Comparison of ENCODE assay signal across 10 cellular contexts in genomic region chr11:35337136-35337918, GRCh38.
DNase-seq lines count a peak whose midpoint lies in the region; ATAC-seq, FAIRE-seq and TF ChIP-seq lines count a peak whose summit lies in the region.
"Had no signal": no experiment of that assay in that cellular context is flagged by ENCODE, and none has a peak within 500 bp of the region (broad histone marks: within the 10 kb centered on the region; RNA-seq: fewer than 3 reads in every experiment).

No MANE protein-coding gene starts in this region.

- FAIRE-seq in A549 (lab: Jason Lieb, UNC) (peak; percentile 67), H54 (lab: Jason Lieb, UNC) (peak; percentile 97), keratinocyte (lab: Jason Lieb, UNC) (peak; percentile 86)

- H3K27me3 ChIP-seq in keratinocyte (ENCODE audit: control insufficient read depth, extremely low read depth, insufficient read depth, low read length): no peaks in the 10 kb centered on the region

- H3K27ac ChIP-seq in A549 (peak overlapping the region; percentile 67 to 78), VCaP (peak overlapping the region; percentile 50), keratinocyte (ENCODE audit: control insufficient read depth, insufficient read depth, low read length) (peak overlapping the region; percentile 94)

- H3K79me2 ChIP-seq in keratinocyte (ENCODE audit: control insufficient read depth, insufficient read depth, low read length): no peaks in the 10 kb centered on the region

- H3K36me3 ChIP-seq in keratinocyte (ENCODE audit: control insufficient read depth in 2 of 2, extremely low read depth in 1 of 2, insufficient read depth in 2 of 2, low read length in 2 of 2): no peaks in the 10 kb centered on the region

- H3K4me3 ChIP-seq in A549 (no peak overlapping the region), keratinocyte (ENCODE audit: control insufficient read depth in 2 of 3, extremely low read depth in 1 of 3, insufficient read depth in 2 of 3, low read depth in 1 of 3, low read length in 3 of 3) (peak overlapping the region in 1 of 3 experiments; percentile 40)

- peak; percentile 90 to 95 for DNase-seq in A549 (ENCODE audit: low read depth in 1 of 2, low spot score in 1 of 2)
- peak; percentile 70 for DNase-seq in H54 (ENCODE audit: insufficient read length, low spot score)
- DNase-seq in keratinocyte (ENCODE audit: low read depth, low spot score): peak; percentile 94
- no peak for DNase-seq in NCI-H1092 (lab: John Stamatoyannopoulos, UW)
- no peak for DNase-seq in globus pallidus (ENCODE audit: low spot score)
- no peak for DNase-seq in GM10248 (ENCODE audit: extremely low spot score)
- DNase-seq: activated gamma-delta T cell treated with Interleukin-2 at 50 U/mL for 16 hours, KG1 had no signal

- POLR2A ChIA-PET in A549 (lab: Yijun Ruan, JAX): interaction anchor here (1.1 kb wide), 1 partner anchor 27 kb away, joined by 4 read pairs; no protein-coding TSS in a partner anchor
- POLR2A ChIA-PET in GM10248 (lab: Yijun Ruan, JAX): no interaction called here

- no peaks in the 10 kb centered on the region for H3K9me1 ChIP-seq in keratinocyte (ENCODE audit: control insufficient read depth, extremely low read depth, insufficient read depth, low read length)

- peak; percentile 96 to 99 for ATAC-seq in A549
- no peak for ATAC-seq in GM18861 (IDR thresholded peaks at IDR 0.05; ENCODE audit: unreplicated experiment)

- dilution Hi-C loops in keratinocyte (cut with MboI; ENCODE audit: extremely low pct_ligation_motif_present, low sequenced_read_pairs): no loop called here

- H3K9me3 ChIP-seq in A549 (no peaks in the 10 kb centered on the region), keratinocyte (ENCODE audit: control insufficient read depth, low read depth, low read length) (no peaks in the 10 kb centered on the region)

- peak overlapping the region; percentile 64 for H3K9ac ChIP-seq in keratinocyte (ENCODE audit: control insufficient read depth, extremely low read depth, insufficient read depth, low read length)

- no peak for TF ChIP-seq CTCF in A549 (IDR thresholded peaks at IDR 0.05)
- TF ChIP-seq CTCF in VCaP (conservative IDR thresholded peaks at IDR 0.05): no peak
- no peak for TF ChIP-seq CTCF in keratinocyte (optimal IDR thresholded peaks at IDR 0.05 in 1 of 3, IDR thresholded peaks at IDR 0.05 in 1 of 3, conservative IDR thresholded peaks at IDR 0.05 in 1 of 3; ENCODE audit: extremely low read depth in 1 of 3, insufficient read depth in 2 of 3, low read length in 3 of 3)
- no peak for TF ChIP-seq CTCF in GM10248 (IDR thresholded peaks at IDR 0.05; ENCODE audit: control extremely low read depth, extremely low read depth, low read depth, missing control alignments)

- peak in 1 of 2 experiments; percentile 23; a peak in 1 of 5 replicates for TF ChIP-seq RAD21 in A549 (conservative IDR thresholded peaks at IDR 0.05 in 1 of 2, IDR thresholded peaks at IDR 0.05 in 1 of 2)

- 0% methylated on average over 3 of the region's 3 CpGs for WGBS in A549 (ENCODE audit: missing lambda C conversion rate)

- TF ChIP-seq EP300 in A549 (IDR thresholded peaks at IDR 0.05): peak; percentile 41 to 67; a peak in 2 of 5 replicates

- H3K4me1 ChIP-seq in A549: peaks cover 23% of the 10 kb centered on the region
- peaks cover 23% of the 10 kb centered on the region for H3K4me1 ChIP-seq in keratinocyte (ENCODE audit: control insufficient read depth, extremely low read depth, insufficient read depth, low read length)

- no peaks in the 10 kb centered on the region for H4K20me1 ChIP-seq in keratinocyte (ENCODE audit: control insufficient read depth, extremely low read depth, insufficient read depth, low read length)

- CTCF ChIA-PET in A549 (lab: Yijun Ruan, JAX): interaction anchor here (0.8 to 2.3 kb wide), 8 partner anchors 9 to 54 kb away, joined by 3 to 8 read pairs (median 4); no protein-coding TSS in a partner anchor
- CTCF ChIA-PET in GM10248 (lab: Yijun Ruan, JAX): interaction anchor here (1.2 to 3.3 kb wide), 3 partner anchors 13 to 48 kb away, joined by 3 to 10 read pairs (median 4); no protein-coding TSS in a partner anchor

- H3K4me2 ChIP-seq in A549 (peak overlapping the region; percentile 64), keratinocyte (ENCODE audit: control insufficient read depth, extremely low read depth, insufficient read depth, low read depth, low read length) (peak overlapping the region; percentile 61)

- H2AFZ ChIP-seq in keratinocyte (ENCODE audit: control insufficient read depth, low read length): peak overlapping the region; percentile 41

- TF ChIP-seq POLR2A in A549 (IDR thresholded peaks at IDR 0.05; ENCODE audit: low read length): no peak
- no peak for TF ChIP-seq POLR2A in H54 (IDR thresholded peaks at IDR 0.05; ENCODE audit: low read depth, low read length)

TF ChIP-seq in A549, 52 proteins besides CTCF, POLR2A, EP300 and RAD21:
- TF ChIP-seq RNF2 (IDR thresholded peaks at IDR 0.05; ENCODE audit: borderline replicate concordance, low read depth) (no peak), FOSL2 (IDR thresholded peaks at IDR 0.05) (peak; percentile 97), FOSL2 (CRISPR knock-in tag; IDR thresholded peaks at IDR 0.05) (peak; percentile 99), HOXA7 (CRISPR knock-in tag; IDR thresholded peaks at IDR 0.05) (no peak), KDM5A (IDR thresholded peaks at IDR 0.05) (no peak), FOSB (CRISPR knock-in tag; IDR thresholded peaks at IDR 0.05) (no peak), PHF8 (IDR thresholded peaks at IDR 0.05; ENCODE audit: borderline replicate concordance, low read depth) (no peak), SMC3 (IDR thresholded peaks at IDR 0.05) (peak; percentile 35; the same call in 1 of the 3 replicates), BCL3 (IDR thresholded peaks at IDR 0.05) (peak; percentile 72; the same call in 1 of the 3 replicates), CBX2 (IDR thresholded peaks at IDR 0.05; ENCODE audit: borderline replicate concordance, low read depth) (no peak), GATA3 (IDR thresholded peaks at IDR 0.05; ENCODE audit: borderline replicate concordance) (peak; percentile 71; the same call in 1 of the 2 replicates), JUN (IDR thresholded peaks at IDR 0.05) (peak; percentile 74 to 90), CBX8 (IDR thresholded peaks at IDR 0.05) (no peak), RFX5 (IDR thresholded peaks at IDR 0.05) (no peak), JUNB (IDR thresholded peaks at IDR 0.05) (peak; percentile 99), ATOH8 (CRISPR knock-in tag; IDR thresholded peaks at IDR 0.05; ENCODE audit: low read depth) (no peak), POLR2AphosphoS2 (conservative IDR thresholded peaks at IDR 0.05; ENCODE audit: low read length) (no peak), CEBPB (IDR thresholded peaks at IDR 0.05) (peak; percentile 58 to 91; a peak in 3 of 4 replicates), ZSCAN20 (CRISPR knock-in tag; IDR thresholded peaks at IDR 0.05) (no peak), HOXB5 (CRISPR knock-in tag; IDR thresholded peaks at IDR 0.05) (no peak), MAFK (IDR thresholded peaks at IDR 0.05; ENCODE audit: partially characterized antibody) (no peak), RCOR1 (IDR thresholded peaks at IDR 0.05; ENCODE audit: low read depth, low read length) (no peak), HOXB13 (CRISPR knock-in tag; IDR thresholded peaks at IDR 0.05; ENCODE audit: low read depth) (no peak), MAX (IDR thresholded peaks at IDR 0.05) (peak; percentile 85), NR3C1 (IDR thresholded peaks at IDR 0.05) (no peak), HES2 (IDR thresholded peaks at IDR 0.05) (peak; percentile 75)

Comparison
In these comparisons a context has a peak if more than half of its experiments do, and no peak if none do; other contexts are left out.
1. DNase-seq: peak in A549 (2 of 2), H54 (single experiment) and keratinocyte (single experiment); none in NCI-H1092 (single experiment), globus pallidus (single experiment) and GM10248 (single experiment).
2. Peak in every context shown above with its lines, with median percentiles within 50 percentile points of each other: H3K27ac ChIP-seq.